In the genomic region with DNA sequence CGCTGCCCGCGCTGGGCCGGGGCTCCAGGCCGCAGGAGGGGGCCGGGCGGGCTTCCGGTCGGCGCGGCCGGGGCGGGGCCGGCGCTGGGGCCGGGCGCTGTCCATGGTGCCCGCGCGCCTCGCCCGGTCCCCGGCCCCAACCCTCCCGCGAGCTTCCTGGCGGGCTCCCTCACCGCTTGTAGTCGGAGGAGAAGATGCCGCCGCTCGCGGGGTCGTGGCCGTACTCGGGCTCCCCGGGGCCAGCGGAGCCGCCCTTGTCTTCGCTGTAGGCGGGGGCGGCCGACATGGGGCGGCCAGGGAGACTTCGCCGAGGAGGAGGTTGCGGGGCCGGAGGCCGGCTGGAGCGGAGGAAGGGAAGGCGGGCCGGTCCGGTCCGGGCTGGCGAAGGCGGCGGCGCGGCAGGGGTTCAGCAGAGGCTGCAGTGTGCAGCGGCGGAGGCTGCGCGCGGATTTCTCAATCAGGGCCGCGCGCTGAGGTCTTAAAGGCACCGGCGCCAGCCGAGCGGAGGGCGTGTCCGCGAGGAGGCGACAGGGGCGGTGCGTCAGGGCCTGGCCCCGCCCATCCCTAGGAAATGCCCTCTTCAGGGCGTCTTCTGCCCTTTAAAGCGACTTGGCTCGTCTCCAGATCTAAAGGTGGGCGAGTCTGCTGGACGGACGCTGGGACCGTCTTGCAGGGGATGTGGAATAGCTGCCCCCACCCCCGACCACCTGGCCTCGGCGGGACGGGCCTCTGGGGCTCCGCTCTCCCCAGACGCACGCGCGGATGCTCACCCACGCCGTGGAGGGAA, we compare ENCODE assay signal across 8 cellular contexts. TPM values are rescaled to one million over a fixed set of nuclear protein-coding genes. Genes with fewer than 3 reads are reported as not detected.
DNase-seq lines count a peak whose midpoint lies in the region; ATAC-seq and TF ChIP-seq lines count a peak whose summit lies in the region.

A gene with protein sequence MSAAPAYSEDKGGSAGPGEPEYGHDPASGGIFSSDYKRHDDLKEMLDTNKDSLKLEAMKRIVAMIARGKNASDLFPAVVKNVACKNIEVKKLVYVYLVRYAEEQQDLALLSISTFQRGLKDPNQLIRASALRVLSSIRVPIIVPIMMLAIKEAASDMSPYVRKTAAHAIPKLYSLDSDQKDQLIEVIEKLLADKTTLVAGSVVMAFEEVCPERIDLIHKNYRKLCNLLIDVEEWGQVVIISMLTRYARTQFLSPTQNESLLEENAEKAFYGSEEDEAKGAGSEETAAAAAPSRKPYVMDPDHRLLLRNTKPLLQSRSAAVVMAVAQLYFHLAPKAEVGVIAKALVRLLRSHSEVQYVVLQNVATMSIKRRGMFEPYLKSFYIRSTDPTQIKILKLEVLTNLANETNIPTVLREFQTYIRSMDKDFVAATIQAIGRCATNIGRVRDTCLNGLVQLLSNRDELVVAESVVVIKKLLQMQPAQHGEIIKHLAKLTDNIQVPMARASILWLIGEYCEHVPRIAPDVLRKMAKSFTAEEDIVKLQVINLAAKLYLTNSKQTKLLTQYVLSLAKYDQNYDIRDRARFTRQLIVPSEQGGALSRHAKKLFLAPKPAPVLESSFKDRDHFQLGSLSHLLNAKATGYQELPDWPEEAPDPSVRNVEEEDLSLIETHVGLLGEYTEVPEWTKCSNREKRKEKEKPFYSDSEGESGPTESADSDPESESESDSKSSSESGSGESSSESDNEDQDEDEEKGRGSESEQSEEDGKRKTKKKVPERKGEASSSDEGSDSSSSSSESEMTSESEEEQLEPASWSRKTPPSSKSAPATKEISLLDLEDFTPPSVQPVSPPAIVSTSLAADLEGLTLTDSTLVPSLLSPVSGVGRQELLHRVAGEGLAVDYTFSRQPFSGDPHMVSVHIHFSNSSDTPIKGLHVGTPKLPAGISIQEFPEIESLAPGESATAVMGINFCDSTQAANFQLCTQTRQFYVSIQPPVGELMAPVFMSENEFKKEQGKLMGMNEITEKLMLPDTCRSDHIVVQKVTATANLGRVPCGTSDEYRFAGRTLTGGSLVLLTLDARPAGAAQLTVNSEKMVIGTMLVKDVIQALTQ (minus strand): TSS at position 455 of the 787 bp plus-strand sequence. CDS start 169 bp downstream, at position 286.

- peaks cover 11 to 16% (median 13%) of the 10 kb centered on the region in 10 experiments; a peak in 19 of 20 replicates for H3K4me1 ChIP-seq in BLaER1 treated with 17β-estradiol and CSF1 and Interleukin-3, amounts not matched to agents 10 nM and 100 nM

- peak within 1 kb of the TSS; percentile 69 to 88 (median 78) for H3K4me3 ChIP-seq in BLaER1 treated with 17β-estradiol and CSF1 and Interleukin-3, amounts not matched to agents 10 nM and 100 nM

- H3K4me1 Mint-ChIP-seq in endothelial cell (ENCODE audit: unreplicated experiment), result peaks cover 5% of the 10 kb centered on the region

- peak; percentile 57 for DNase-seq in HK-2 (ENCODE audit: unreplicated experiment)
- peak; percentile 75 to 91 for DNase-seq in NOMO-1 (lab: John Stamatoyannopoulos, UW; ENCODE audit: unreplicated experiment in 2 of 2)
- DNase-seq in activated CD8-positive, alpha-beta memory T cell treated with anti-CD3 and anti-CD28 coated beads, Interleukin-2, amount 50 U/mL, for 1 hour (ENCODE audit: extremely low read depth), result peak; percentile 8
- peak; percentile 64 for DNase-seq in endothelial cell (ENCODE audit: low spot score)
- DNase-seq in midbrain (lab: John Stamatoyannopoulos, UW), result peak; percentile 67
- peak; percentile 30 to 35 for DNase-seq in stimulated activated CD8-positive, alpha-beta memory T cell treated with anti-CD3 and anti-CD28 coated beads, Interleukin-15, amount 100 ng/mL, for 4 hours (ENCODE audit: low read depth in 2 of 2)

- H3K27ac Mint-ChIP-seq in endothelial cell (ENCODE audit: unreplicated experiment), result no peak within 1 kb of the TSS

- no peaks in the 10 kb centered on the region for H3K36me3 ChIP-seq in BLaER1 treated with 17β-estradiol and CSF1 and Interleukin-3, amounts not matched to agents 10 nM and 100 nM

- peaks cover 4% of the 10 kb centered on the region for H3K27me3 Mint-ChIP-seq in endothelial cell (ENCODE audit: unreplicated experiment)

- H3K27me3 ChIP-seq in BLaER1 treated with 17β-estradiol and CSF1 and Interleukin-3, amounts not matched to agents 10 nM and 100 nM, result no peaks in the 10 kb centered on the region

- peak; percentile 96 for ATAC-seq in GM19455 (IDR thresholded peaks at IDR 0.05; ENCODE audit: unreplicated experiment)

- TF ChIP-seq CTCF in endothelial cell (IDR thresholded peaks at IDR 0.05; ENCODE audit: unreplicated experiment), result no peak

- peaks cover 0 to 11% (median 6%) of the 10 kb centered on the region in 11 experiments; a peak in 7 of 22 replicates for H4K20me1 ChIP-seq in BLaER1 treated with 17β-estradiol and CSF1 and Interleukin-3, amounts not matched to agents 10 nM and 100 nM

- H3K27ac ChIP-seq in BLaER1 treated with 17β-estradiol and CSF1 and Interleukin-3, amounts not matched to agents 10 nM and 100 nM, result peak within 1 kb of the TSS in 9 of 11 experiments; percentile 24 to 71 (median 60); a peak in 17 of 22 replicates

- H3K4me2 ChIP-seq in BLaER1 treated with 17β-estradiol and CSF1 and Interleukin-3, amounts not matched to agents 10 nM and 100 nM, result peak within 1 kb of the TSS; percentile 88 to 99 (median 96)

- peak within 1 kb of the TSS; percentile 1 to 78 (median 65); a peak in 20 of 22 replicates for H3K9ac ChIP-seq in BLaER1 treated with 17β-estradiol and CSF1 and Interleukin-3, amounts not matched to agents 10 nM and 100 nM

- H3K4me3 Mint-ChIP-seq in endothelial cell (ENCODE audit: unreplicated experiment), result peak within 1 kb of the TSS; percentile 63

- H3K9me3 ChIP-seq in BLaER1 treated with 17β-estradiol and CSF1 and Interleukin-3, amounts not matched to agents 10 nM and 100 nM (replicated peaks in 1 of 11), result no peaks in the 10 kb centered on the region

- H3K9me3 Mint-ChIP-seq in endothelial cell (ENCODE audit: unreplicated experiment), result no peaks in the 10 kb centered on the region

- no peaks in the 10 kb centered on the region for H3K36me3 Mint-ChIP-seq in endothelial cell (ENCODE audit: low read depth, unreplicated experiment)

RNA-seq across cellular contexts. Expression of the gene that starts here (rescaled TPM):
- 5.6 TPM for total RNA-seq in endothelial cell (ENCODE audit: unreplicated experiment)

Comparison
In these comparisons a context has a peak if more than half of its experiments do, and no peak if none do; other contexts are left out.
1. Peak in every context shown above with its lines: DNase-seq, ATAC-seq, H3K4me3 ChIP-seq and H3K27ac ChIP-seq.
2. DNase-seq: peak in every context shown above with its lines; median percentile 83 in NOMO-1; 67 in midbrain; 64 in endothelial cell; 57 in HK-2; 32 in stimulated activated CD8-positive, alpha-beta memory T cell treated with anti-CD3 and anti-CD28 coated beads, Interleukin-15, amount 100 ng/mL, for 4 hours; 8 in activated CD8-positive, alpha-beta memory T cell treated with anti-CD3 and anti-CD28 coated beads, Interleukin-2, amount 50 U/mL, for 1 hour.